In the genomic region with DNA sequence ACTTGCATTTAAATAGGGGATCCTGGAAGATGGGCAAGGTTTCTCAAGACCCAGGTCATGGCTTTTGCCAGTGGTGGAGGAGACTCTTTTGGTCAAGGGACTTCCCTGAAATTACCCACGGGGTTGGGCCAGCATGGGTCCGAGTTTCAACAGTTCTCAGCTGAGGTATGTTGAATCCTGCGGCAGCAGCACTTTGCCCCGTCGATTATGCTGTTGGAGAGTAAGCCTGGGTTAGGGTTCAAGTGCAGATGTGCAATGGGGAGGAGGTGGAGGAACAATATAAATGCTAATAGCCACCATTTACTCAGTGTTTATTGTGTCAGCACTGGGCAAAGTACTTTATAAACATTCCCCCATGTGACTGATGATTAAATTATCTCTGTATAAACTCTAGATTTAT, we compare ENCODE assay signal across 23 cellular contexts.
DNase-seq lines count a peak whose midpoint lies in the region; ATAC-seq and TF ChIP-seq lines count a peak whose summit lies in the region.
"Had no signal": no experiment of that assay in that cellular context is flagged by ENCODE, and none has a peak within 500 bp of the region (broad histone marks: within the 10 kb centered on the region; RNA-seq: fewer than 3 reads in every experiment).

No MANE protein-coding gene starts in this region.

- no peak overlapping the region for H4K91ac ChIP-seq in H9 (ENCODE audit: insufficient read length, low read depth, low read length)

- H3K27ac ChIP-seq in H9 (ENCODE audit: insufficient read length, low read depth, low read length) (no peak overlapping the region), Peyer's patch (peak overlapping the region in 2 of 4 donors; percentile 79 to 87)
- H3K27ac ChIP-seq: BLaER1 had no signal

- H4K20me1 ChIP-seq in H9 (ENCODE audit: control insufficient read depth, insufficient read depth, insufficient read length) = no peaks in the 10 kb centered on the region
- H4K20me1 ChIP-seq: BLaER1 had no signal

- TF ChIP-seq POLR2A in Peyer's patch (IDR thresholded peaks at IDR 0.05) = no peak

- H2BK120ac ChIP-seq in H9 (ENCODE audit: low read depth, low read length, poor library complexity, severe bottlenecking) = no peak overlapping the region

- no peak overlapping the region; a peak in 1 of 5 replicates for H3K4me3 Mint-ChIP-seq in H9
- no peak overlapping the region for H3K4me3 Mint-ChIP-seq in progenitor cell of endocrine pancreas (ENCODE audit: low read depth)
- no peak overlapping the region for H3K4me3 Mint-ChIP-seq in activated CD8-positive, alpha-beta T cell treated with anti-CD3 and anti-CD28 coated beads for 36 hours
- H3K4me3 Mint-ChIP-seq: CD14-positive monocyte; CD4-positive, alpha-beta memory T cell; CD4-positive, CD25-positive, alpha-beta regulatory T cell; CD8-positive, alpha-beta memory T cell had no signal

- no peak for TF ChIP-seq CTCF in H9 (conservative IDR thresholded peaks at IDR 0.05)
- TF ChIP-seq CTCF in Peyer's patch (IDR thresholded peaks at IDR 0.05) = no peak
- no peak for TF ChIP-seq CTCF in progenitor cell of endocrine pancreas (IDR thresholded peaks at IDR 0.05; ENCODE audit: unreplicated experiment)
- TF ChIP-seq CTCF in activated CD8-positive, alpha-beta T cell treated with anti-CD3 and anti-CD28 coated beads for 36 hours (IDR thresholded peaks at IDR 0.05) = no peak

- no peak overlapping the region for H3K4ac ChIP-seq in H9 (ENCODE audit: low read depth, low read length)

- H3K23me2 ChIP-seq in H9 (ENCODE audit: insufficient read length, low read depth, low read length, poor library complexity, severe bottlenecking) = no peaks in the 10 kb centered on the region

- no peak overlapping the region for H3K23ac ChIP-seq in H9 (ENCODE audit: insufficient read length, low read depth, low read length)

- ATAC-seq in activated CD8-positive, alpha-beta T cell treated with anti-CD3 and anti-CD28 coated beads for 36 hours = no peak
- ATAC-seq: GM12878 had no signal

- no peak overlapping the region for H2BK5ac ChIP-seq in H9 (ENCODE audit: insufficient read length, low read length)

- H3K79me2 ChIP-seq in H9 (ENCODE audit: insufficient read depth, low read length) = no peaks in the 10 kb centered on the region

- WGBS in H9 (ENCODE audit: extremely low coverage, insufficient read length, low lambda C conversion rate) = no CpG with 5 or more reads among the region's 5 CpGs

- H3K27me3 Mint-ChIP-seq in H9 (ENCODE audit: low read depth) (no peaks in the 10 kb centered on the region; the same call in none of the 2 replicates), progenitor cell of endocrine pancreas (no peaks in the 10 kb centered on the region)
- no peaks in the 10 kb centered on the region for H3K27me3 Mint-ChIP-seq in activated CD8-positive, alpha-beta T cell treated with anti-CD3 and anti-CD28 coated beads for 36 hours
- H3K27me3 Mint-ChIP-seq: CD4-positive, alpha-beta memory T cell; CD4-positive, CD25-positive, alpha-beta regulatory T cell had no signal

- no peak overlapping the region for H2AFZ ChIP-seq in H9 (ENCODE audit: low read length)

- H3K4me1 Mint-ChIP-seq in H9 = peaks cover 0 to 10% of the 10 kb centered on the region in 2 experiments; a peak in 2 of 4 replicates
- peaks cover 20% of the 10 kb centered on the region for H3K4me1 Mint-ChIP-seq in progenitor cell of endocrine pancreas (ENCODE audit: low read depth)
- no peaks in the 10 kb centered on the region for H3K4me1 Mint-ChIP-seq in activated CD8-positive, alpha-beta T cell treated with anti-CD3 and anti-CD28 coated beads for 36 hours (ENCODE audit: low read depth)
- H3K4me1 Mint-ChIP-seq: CD14-positive monocyte; CD4-positive, CD25-positive, alpha-beta regulatory T cell; CD8-positive, alpha-beta memory T cell had no signal

- H3K18ac ChIP-seq in H9 (ENCODE audit: insufficient read length, low read depth, low read length) = no peak overlapping the region

- no peaks in the 10 kb centered on the region for H3K36me3 ChIP-seq in Peyer's patch
- H3K36me3 ChIP-seq: BE2C, BLaER1 had no signal

- H3K27me3 ChIP-seq in H9 (ENCODE audit: insufficient read depth, low read length) = no peaks in the 10 kb centered on the region
- no peaks in the 10 kb centered on the region for H3K27me3 ChIP-seq in Peyer's patch
- H3K27me3 ChIP-seq: BE2C, BLaER1 had no signal

- no peak overlapping the region for H2BK12ac ChIP-seq in H9 (ENCODE audit: insufficient read length, low read depth, low read length)

- POLR2A ChIA-PET in activated CD8-positive, alpha-beta T cell treated with anti-CD3 and anti-CD28 coated beads for 36 hours (lab: Charles Lee) = no interaction called here

- no peak overlapping the region for H3K56ac ChIP-seq in H9 (ENCODE audit: insufficient read length, low read depth, low read length)

- no peaks in the 10 kb centered on the region for H3K9me3 ChIP-seq in H9 (ENCODE audit: control insufficient read depth, low read depth, low read length)
- H3K9me3 ChIP-seq in Peyer's patch = no peaks in the 10 kb centered on the region
- H3K9me3 ChIP-seq: BE2C, BLaER1 had no signal

- no peaks in the 10 kb centered on the region for H3K79me1 ChIP-seq in H9 (ENCODE audit: insufficient read depth, low read depth, low read length, poor library complexity, severe bottlenecking)

- no peak overlapping the region for H3K4me2 ChIP-seq in H9 (ENCODE audit: insufficient read depth, insufficient read length, low read length)
- H3K4me2 ChIP-seq: BLaER1 had no signal

- H3K36me3 Mint-ChIP-seq in H9 (ENCODE audit: insufficient read depth in 1 of 3, low read depth in 3 of 3) (no peaks in the 10 kb centered on the region), progenitor cell of endocrine pancreas (ENCODE audit: insufficient read depth) (no peaks in the 10 kb centered on the region)
- H3K36me3 Mint-ChIP-seq in activated CD8-positive, alpha-beta T cell treated with anti-CD3 and anti-CD28 coated beads for 36 hours (ENCODE audit: low read depth) = no peaks in the 10 kb centered on the region
- H3K36me3 Mint-ChIP-seq: CD14-positive monocyte; CD4-positive, alpha-beta memory T cell; CD4-positive, CD25-positive, alpha-beta regulatory T cell; CD8-positive, alpha-beta memory T cell had no signal

- H4K5ac ChIP-seq in H9 (ENCODE audit: insufficient read length, low read depth, low read length) = no peak overlapping the region

- no peak overlapping the region for H3K14ac ChIP-seq in H9 (ENCODE audit: insufficient read depth, low read length)

- H3K4me1 ChIP-seq in H9 (ENCODE audit: insufficient read depth, low read length) (no peaks in the 10 kb centered on the region), Peyer's patch (peaks cover 0 to 13% (median 0%) of the 10 kb centered on the region in 4 donors)
- H3K4me1 ChIP-seq: BE2C, BLaER1 had no signal

- H2AK5ac ChIP-seq in H9 (ENCODE audit: insufficient read length, low read length) = no peak overlapping the region

- intact Hi-C loops in activated CD8-positive, alpha-beta T cell treated with anti-CD3 and anti-CD28 coated beads for 36 hours (cut with micrococcal nuclease) = no loop called here

- H4K8ac ChIP-seq in H9 (replicated peaks; ENCODE audit: insufficient read length, low read depth, low read length) = no peak overlapping the region

- H3K27ac Mint-ChIP-seq in H9 = no peak overlapping the region; a peak in 1 of 7 replicates
- peak overlapping the region; percentile 10 for H3K27ac Mint-ChIP-seq in progenitor cell of endocrine pancreas
- no peak overlapping the region for H3K27ac Mint-ChIP-seq in activated CD8-positive, alpha-beta T cell treated with anti-CD3 and anti-CD28 coated beads for 36 hours
- H3K27ac Mint-ChIP-seq: CD14-positive monocyte; CD4-positive, alpha-beta memory T cell; CD4-positive, CD25-positive, alpha-beta regulatory T cell had no signal

- H2BK20ac ChIP-seq in H9 (ENCODE audit: low read depth, low read length, poor library complexity, severe bottlenecking) = no peak overlapping the region

- H3K4me3 ChIP-seq in Peyer's patch = no peak overlapping the region
- H3K4me3 ChIP-seq: BLaER1, GM12878 had no signal

- H3K9ac ChIP-seq in H9 (ENCODE audit: extremely low read depth, insufficient read length, low read length) = no peak overlapping the region
- H3K9ac ChIP-seq: BLaER1 had no signal

- no peaks in the 10 kb centered on the region; a peak in 1 of 5 replicates for H3K9me3 Mint-ChIP-seq in H9
- no peaks in the 10 kb centered on the region for H3K9me3 Mint-ChIP-seq in progenitor cell of endocrine pancreas (ENCODE audit: low read depth)
- no peaks in the 10 kb centered on the region for H3K9me3 Mint-ChIP-seq in activated CD8-positive, alpha-beta T cell treated with anti-CD3 and anti-CD28 coated beads for 36 hours

- DNase-seq in H9 = no peak
- DNase-seq in Peyer's patch = peak in 2 of 3 donors; percentile 69 to 70
- no peak for DNase-seq in progenitor cell of endocrine pancreas (ENCODE audit: low spot score, unreplicated experiment)
- DNase-seq in NCI-H2196 treated with DMSO at 0.1 percent for 48 hours (lab: John Stamatoyannopoulos, UW; ENCODE audit: unreplicated experiment) = no peak
- no peak for DNase-seq in activated CD8-positive, alpha-beta T cell treated with anti-CD3 and anti-CD28 coated beads for 36 hours
- DNase-seq in iPS-NIHi11 (ENCODE audit: low spot score) = no peak
- DNase-seq: 8988T; ACHN; BE2C; C1 segment of cervical spinal cord; CD4-positive, alpha-beta memory T cell; CD4-positive, CD25-positive, alpha-beta regulatory T cell; CD8-positive, alpha-beta memory T cell; COR-L47; DMS 273 treated with DMSO at 0.1 percent for 48 hours; DMS153; DMS79; DND-41; EL; GDM1 had no signal

- 0 out of 2 replicates have a peak overlapping the region, but pooled peaks have one; percentile 49 for H2BK15ac ChIP-seq in H9 (ENCODE audit: low read depth, low read length)

- CTCF ChIA-PET in activated CD8-positive, alpha-beta T cell treated with anti-CD3 and anti-CD28 coated beads for 36 hours (lab: Charles Lee) = interaction anchor here (1.9 kb wide), 1 partner anchor 25 kb away, joined by 5 read pairs; no protein-coding TSS in a partner anchor

- H3T11ph ChIP-seq in H9 (ENCODE audit: low read length) = no peak overlapping the region

Comparison
In these comparisons a context has a peak if more than half of its experiments do, and no peak if none do; other contexts are left out.
1. DNase-seq: peak in Peyer's patch (2 of 3); none in H9 (single experiment), progenitor cell of endocrine pancreas (single experiment), NCI-H2196 treated with DMSO at 0.1 percent for 48 hours (single experiment), activated CD8-positive, alpha-beta T cell treated with anti-CD3 and anti-CD28 coated beads for 36 hours (single experiment) and iPS-NIHi11 (single experiment).